ENCODE assay signal across 8 cellular contexts in genomic region chr12:12975322-12976077, GRCh38. TPM values are rescaled to one million over a fixed set of nuclear protein-coding genes. Genes with fewer than 3 reads are reported as not detected.
A peak's percentile ranks its signal among the peaks of the same experiment; 100 is the strongest.
DNase-seq lines count a peak whose midpoint lies in the region; ATAC-seq and FAIRE-seq lines count a peak whose summit lies in the region.

No MANE protein-coding gene starts in this region.

- no peak for FAIRE-seq in HTR-8/SVneo (lab: Jason Lieb, UNC)

- peak; percentile 59 for DNase-seq in COLO829 (ENCODE audit: low spot score)
- DNase-seq in HTR-8/SVneo (ENCODE audit: insufficient read length, low spot score), result peak; percentile 37
- DNase-seq in amniotic stem cell (lab: John Stamatoyannopoulos, UW), result peak; percentile 24
- peak; percentile 71 for DNase-seq in iris pigment epithelial cell (ENCODE audit: low read depth)
- DNase-seq in occipital lobe (lab: John Stamatoyannopoulos, UW), result no peak

- ATAC-seq in HG03095 (IDR thresholded peaks at IDR 0.05; ENCODE audit: unreplicated experiment) (no peak), GM18909 (IDR thresholded peaks at IDR 0.05; ENCODE audit: poor library complexity, unreplicated experiment) (no peak), HG02759 (IDR thresholded peaks at IDR 0.05; ENCODE audit: unreplicated experiment) (no peak)

RNA-seq across cellular contexts. Expression of gene GPRC5D, which starts 23.5 kb away (rescaled TPM):
- total RNA-seq in occipital lobe, result not detected

RNA-seq across cellular contexts. Expression of gene HEBP1, which starts 24.6 kb away (rescaled TPM):
- 2.2 TPM for total RNA-seq in occipital lobe
